Comparison of ENCODE assay signal across 20 cellular contexts in the genomic region with DNA sequence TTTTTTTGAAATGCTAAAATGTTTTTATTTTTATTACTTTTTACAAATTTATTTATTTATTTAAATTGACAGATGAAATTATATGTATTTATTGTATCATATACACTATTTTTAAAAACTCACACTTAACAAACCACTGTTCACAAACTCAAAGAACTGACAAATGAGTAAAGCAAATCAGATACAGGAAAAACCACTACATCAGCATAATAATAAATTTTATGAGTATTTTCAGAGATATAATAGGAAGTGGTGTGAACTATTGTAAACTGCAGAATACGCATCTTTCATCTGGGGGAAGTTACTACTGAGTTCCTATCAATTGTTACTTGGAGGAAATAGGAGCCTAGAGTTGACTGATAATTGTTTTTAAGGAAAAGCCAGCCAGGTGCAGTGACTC.
DNase-seq lines count a peak whose midpoint lies in the region; ATAC-seq, FAIRE-seq and TF ChIP-seq lines count a peak whose summit lies in the region.
"Had no signal": no experiment of that assay in that cellular context is flagged by ENCODE, and none has a peak within 500 bp of the region (broad histone marks: within the 10 kb centered on the region; RNA-seq: fewer than 3 reads in every experiment).

No MANE protein-coding gene starts in this region.

- POLR2A ChIA-PET in K562 (lab: Yijun Ruan, JAX), result no interaction called here

- peak; percentile 10 for DNase-seq in DMS53 (lab: John Stamatoyannopoulos, UW)
- no peak for DNase-seq in DMS53 treated with DMSO at 0.1 percent for 48 hours (lab: John Stamatoyannopoulos, UW; ENCODE audit: unreplicated experiment)
- no peak for DNase-seq in K562 (ENCODE audit: extremely low read depth in 1 of 4, low spot score in 3 of 4)
- DNase-seq in left lung, result no peak
- no peak for DNase-seq in NCI-H146 treated with DMSO at 0.1 percent for 48 hours (lab: John Stamatoyannopoulos, UW; ENCODE audit: unreplicated experiment)
- DNase-seq in heart right ventricle, result no peak
- DNase-seq: AML-193; Calu3; CD4-positive, CD25-positive, alpha-beta regulatory T cell; DMS 273 treated with DMSO at 0.1 percent for 48 hours; DMS79 treated with DMSO at 0.1 percent for 48 hours; EL; GDM1; HCEC 1CT had no signal

- intact Hi-C loops in K562 (cut with micrococcal nuclease) (no loop called here), left lung (cut with DNase I) (no loop called here), heart right ventricle (cut with DNase I) (no loop called here)

- no peak for TF ChIP-seq EP300 in K562 (IDR thresholded peaks at IDR 0.05; ENCODE audit: low read length)

- no peak for FAIRE-seq in K562 (lab: Jason Lieb, UNC)
- peak; percentile 66 for FAIRE-seq in islet of Langerhans (lab: Jason Lieb, UNC)
- FAIRE-seq: GM12892, GM19239 had no signal

- no peak overlapping the region for H2AFZ ChIP-seq in K562 (ENCODE audit: low read depth, low read length)

- H3K36me3 ChIP-seq in K562 (ENCODE audit: control insufficient read depth, insufficient read depth, low read length), result no peaks in the 10 kb centered on the region
- H3K36me3 ChIP-seq in left lung, result no peaks in the 10 kb centered on the region
- no peaks in the 10 kb centered on the region for H3K36me3 ChIP-seq in heart right ventricle
- H3K36me3 ChIP-seq: BLaER1 had no signal

- no peaks in the 10 kb centered on the region for H4K20me1 ChIP-seq in K562 (replicated peaks; ENCODE audit: control insufficient read depth, insufficient read depth, low read length)
- H4K20me1 ChIP-seq: BLaER1 had no signal

- CTCF ChIA-PET in K562 (lab: Yijun Ruan, JAX; ENCODE audit: low intra/inter-chr PET ratio), result no interaction called here

- H3K9ac ChIP-seq in K562 (ENCODE audit: insufficient read depth in 1 of 2, low read depth in 2 of 2, low read length in 2 of 2), result no peak overlapping the region
- H3K9ac ChIP-seq: BLaER1, KMS-11 had no signal

- H3K4me1 ChIP-seq in K562 (replicated peaks in 1 of 2; ENCODE audit: control insufficient read depth in 2 of 2, insufficient read depth in 2 of 2, low read length in 2 of 2) (no peaks in the 10 kb centered on the region), left lung (no peaks in the 10 kb centered on the region), heart right ventricle (no peaks in the 10 kb centered on the region)
- H3K4me1 ChIP-seq: BLaER1 had no signal

- no peaks in the 10 kb centered on the region for H3K9me1 ChIP-seq in K562 (ENCODE audit: control insufficient read depth, insufficient read depth, low read length)

- TF ChIP-seq RAD21 in K562 (CRISPR knock-in tag; conservative IDR thresholded peaks at IDR 0.05 in 1 of 2, IDR thresholded peaks at IDR 0.05 in 1 of 2), result no peak

- BruUV-seq in K562 (replicated peaks; lab: Mats Ljungman, UMichigan), result no TSS peak

- H3K9me3 ChIP-seq in K562 (replicated peaks; ENCODE audit: control insufficient read depth, insufficient read depth, low read depth, low read length), result 0 out of 2 replicates have a peak, but pooled peaks cover 1% of the 10 kb centered on the region
- no peaks in the 10 kb centered on the region for H3K9me3 ChIP-seq in left lung
- H3K9me3 ChIP-seq in heart right ventricle, result no peaks in the 10 kb centered on the region
- H3K9me3 ChIP-seq: BLaER1 had no signal

- H3K4me2 ChIP-seq in K562 (ENCODE audit: insufficient read depth, low read length), result no peak overlapping the region
- H3K4me2 ChIP-seq: BLaER1, KMS-11 had no signal

- no peak for ATAC-seq in K562
- no peak for ATAC-seq in left lung
- ATAC-seq in heart right ventricle, result no peak

- TF ChIP-seq CTCF in K562 (IDR thresholded peaks at IDR 0.05 in 2 of 3, conservative IDR thresholded peaks at IDR 0.05 in 1 of 3; ENCODE audit: insufficient read depth in 2 of 3, low read depth in 1 of 3, low read length in 3 of 3), result no peak
- TF ChIP-seq CTCF in left lung (IDR thresholded peaks at IDR 0.05), result no peak
- no peak for TF ChIP-seq CTCF in heart right ventricle (IDR thresholded peaks at IDR 0.05)

- WGBS in K562 (ENCODE audit: insufficient coverage, low coverage, missing lambda C conversion rate), result 0% methylated on average over 1 of the region's 1 CpG
- WGBS in heart right ventricle, 2 donors, result 66 to 73% methylated on average over 1 of the region's 1 CpG

- no peak for TF ChIP-seq POLR2A in K562 (conservative IDR thresholded peaks at IDR 0.05)

- H3K79me2 ChIP-seq in K562 (ENCODE audit: control insufficient read depth, insufficient read depth, low read length), result no peaks in the 10 kb centered on the region

- H3K27ac ChIP-seq in K562 (ENCODE audit: extremely low read depth, low read depth, low read length) (no peak overlapping the region), left lung (no peak overlapping the region), heart right ventricle (no peak overlapping the region)
- H3K27ac ChIP-seq: 22Rv1, BLaER1, KMS-11 had no signal

- H3K4me3 ChIP-seq in K562 (no peak overlapping the region), left lung (no peak overlapping the region), heart right ventricle (no peak overlapping the region)
- H3K4me3 ChIP-seq: BLaER1 had no signal

- in situ Hi-C loops in K562 (cut with MboI), result no loop called here

- H3K27me3 ChIP-seq in K562 (ENCODE audit: control insufficient read depth in 2 of 2, insufficient read depth in 2 of 2, low read length in 2 of 2) (no peaks in the 10 kb centered on the region), left lung (no peaks in the 10 kb centered on the region), heart right ventricle (no peaks in the 10 kb centered on the region)
- H3K27me3 ChIP-seq: BLaER1 had no signal

TF ChIP-seq in K562, 482 proteins besides CTCF, POLR2A, EP300 and RAD21:
- TF ChIP-seq MAFG (tag; conservative IDR thresholded peaks at IDR 0.05) (peak; percentile 33; the same call in 1 of the 2 replicates), MAFK (IDR thresholded peaks at IDR 0.05; ENCODE audit: low read length) (peak; percentile 45; the same call in 1 of the 2 replicates), C11orf30 (IDR thresholded peaks at IDR 0.05; ENCODE audit: low read depth) (peak; percentile 46), MAFF (IDR thresholded peaks at IDR 0.05; ENCODE audit: low read length) (peak; percentile 49), ZNF316 (IDR thresholded peaks at IDR 0.05) (peak; percentile 73), ARID2 (IDR thresholded peaks at IDR 0.05) (no peak)
